ENCODE assay signal across 9 cellular contexts in genomic region chr10:100518761-100519241, GRCh38. TPM values are rescaled to one million over a fixed set of nuclear protein-coding genes. Genes with fewer than 3 reads are reported as not detected.
DNase-seq lines count a peak whose midpoint lies in the region; FAIRE-seq and TF ChIP-seq lines count a peak whose summit lies in the region.
"Had no signal": no experiment of that assay in that cellular context is flagged by ENCODE, and none has a peak within 500 bp of the region (broad histone marks: within the 10 kb centered on the region; RNA-seq: fewer than 3 reads in every experiment).

No MANE protein-coding gene starts in this region.

- DNase-seq in CMK (ENCODE audit: low read depth): peak; percentile 45
- peak; percentile 86 for DNase-seq in HT-29 (ENCODE audit: low spot score)
- peak; percentile 50 for DNase-seq in RCC 7860 (ENCODE audit: low spot score)
- DNase-seq in activated naive CD4-positive, alpha-beta T cell treated with anti-CD3 and anti-CD28 coated beads, Interleukin-2, amount 50 U/mL, for 16 hours: peak; percentile 63
- DNase-seq in foreskin melanocyte: peak; percentile 50
- DNase-seq in vagina (ENCODE audit: extremely low spot score in 2 of 2): no peak
- no peak for DNase-seq in cortex of kidney (lab: John Stamatoyannopoulos, UW)

- intact Hi-C loops in vagina (cut with DNase I): no loop called here

- H2AFZ ChIP-seq in neuron (ENCODE audit: low read depth, low read length): no peak overlapping the region

- H3K36me3 ChIP-seq in neuron (ENCODE audit: insufficient read depth, low read length) (peaks cover 6% of the 10 kb centered on the region), vagina (peaks cover 0 to 21% of the 10 kb centered on the region in 2 donors)

- peak overlapping the region; percentile 41 for H3K4me3 ChIP-seq in neuron (ENCODE audit: low read length)
- H3K4me3 ChIP-seq in vagina: peak overlapping the region; percentile 32 to 48
- H3K4me3 ChIP-seq: SK-N-MC had no signal

- peak; percentile 8 for FAIRE-seq in RCC 7860 (lab: Jason Lieb, UNC)

- no peak overlapping the region for H3K27ac ChIP-seq in vagina
- H3K27ac ChIP-seq: SK-N-MC had no signal

- H3K9me3 ChIP-seq in neuron (ENCODE audit: low read length) (no peaks in the 10 kb centered on the region), vagina (no peaks in the 10 kb centered on the region)

- peak; percentile 54 to 68 (median 61) for TF ChIP-seq CTCF in vagina (IDR thresholded peaks at IDR 0.05)

- no peak for TF ChIP-seq POLR2A in vagina (IDR thresholded peaks at IDR 0.05)

- H3K4me1 ChIP-seq in neuron (ENCODE audit: insufficient read depth, low read length) (no peaks in the 10 kb centered on the region), vagina (peaks cover 14% of the 10 kb centered on the region)

- H3K27me3 ChIP-seq in neuron (ENCODE audit: insufficient read depth, low read length) (no peaks in the 10 kb centered on the region), vagina (peaks cover 7% of the 10 kb centered on the region)

RNA-seq across cellular contexts. Expression of gene SEC31B, which starts 0.9 kb away (rescaled TPM):
- 1.2 and 2.0 TPM in 2 replicates for total RNA-seq in HT-29 (2014; rRNA removed; shearing (Covaris generic))
- 6.4 TPM for total RNA-seq in vagina

RNA-seq across cellular contexts. Expression of gene NDUFB8, which starts 10.9 kb away (rescaled TPM):
- total RNA-seq in HT-29 (2014; rRNA removed; shearing (Covaris generic)): 289 and 300 TPM in 2 replicates
- 143 TPM for total RNA-seq in vagina

RNA-seq across cellular contexts. Expression of gene HIF1AN, which starts 16.9 kb away (rescaled TPM):
- total RNA-seq in HT-29 (2014; rRNA removed; shearing (Covaris generic)): 5.2 and 7.4 TPM in 2 replicates
- total RNA-seq in vagina: 16.9 TPM

RNA-seq across cellular contexts. Expression of gene WNT8B, which starts 56.0 kb away (rescaled TPM):
- 0.03 and 0.23 TPM in 2 replicates for total RNA-seq in HT-29 (2014; rRNA removed; shearing (Covaris generic))
- total RNA-seq in vagina: not detected

Comparison
In these comparisons a context has a peak if more than half of its experiments do, and no peak if none do; other contexts are left out.
1. DNase-seq: peak in CMK (single experiment), HT-29 (single experiment), RCC 7860 (single experiment), activated naive CD4-positive, alpha-beta T cell treated with anti-CD3 and anti-CD28 coated beads, Interleukin-2, amount 50 U/mL, for 16 hours (single experiment) and foreskin melanocyte (single experiment); none in vagina (0 of 2) and cortex of kidney (single experiment).